ENCODE assay signal across 8 cellular contexts in the genomic region with DNA sequence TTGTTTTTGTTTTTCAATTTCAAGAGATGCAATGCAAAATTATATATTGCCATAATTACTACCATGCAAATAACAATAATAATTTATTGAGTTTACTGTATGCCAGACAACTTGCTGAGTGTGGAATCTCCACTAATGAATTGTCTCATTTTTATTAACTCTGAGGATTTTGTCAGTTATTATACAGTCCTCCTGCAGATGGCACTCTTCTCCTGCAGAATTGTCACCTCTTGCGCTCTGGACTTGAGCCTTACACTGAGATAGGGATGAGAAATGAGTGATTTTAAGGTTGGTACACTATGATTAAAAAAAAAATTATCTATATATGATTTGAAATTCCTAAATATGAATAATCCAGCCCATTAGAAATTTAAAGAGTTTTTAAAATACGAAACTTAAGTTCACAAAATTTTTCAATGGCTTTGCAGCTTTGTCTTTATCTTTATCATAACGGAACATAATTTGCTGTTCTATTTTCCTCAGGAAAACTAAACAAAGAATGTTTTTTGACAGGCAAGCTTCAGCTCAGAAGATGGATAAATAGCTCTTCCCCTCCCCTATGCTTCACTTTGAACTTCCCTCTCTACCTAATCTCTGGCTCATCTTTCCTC. TPM values are rescaled to one million over a fixed set of nuclear protein-coding genes. Genes with fewer than 3 reads are reported as not detected.
DNase-seq lines count a peak whose midpoint lies in the region; ATAC-seq, FAIRE-seq and TF ChIP-seq lines count a peak whose summit lies in the region.

No MANE protein-coding gene starts in this region.

- FAIRE-seq in GM18507 (lab: Jason Lieb, UNC): peak; percentile 89

- H3K9me3 ChIP-seq in gastroesophageal sphincter: no peaks in the 10 kb centered on the region
- no peaks in the 10 kb centered on the region for H3K9me3 ChIP-seq in prostate gland

- H3K9me3 Mint-ChIP-seq in CD14-positive monocyte: no peaks in the 10 kb centered on the region
- no peaks in the 10 kb centered on the region for H3K9me3 Mint-ChIP-seq in activated T-cell treated with anti-CD3 and anti-CD28 coated beads, Interleukin-2, amount 50 U/mL, for 4 hours

- H3K4me1 Mint-ChIP-seq in CD14-positive monocyte: peaks cover 1% of the 10 kb centered on the region
- H3K4me1 Mint-ChIP-seq in activated T-cell treated with anti-CD3 and anti-CD28 coated beads, Interleukin-2, amount 50 U/mL, for 4 hours (ENCODE audit: low read depth): no peaks in the 10 kb centered on the region

- H3K27ac ChIP-seq in gastroesophageal sphincter: peak overlapping the region in 2 of 4 donors; percentile 7 to 67
- H3K27ac ChIP-seq in prostate gland: no peak overlapping the region

- H3K36me3 Mint-ChIP-seq in CD14-positive monocyte: no peaks in the 10 kb centered on the region
- no peaks in the 10 kb centered on the region for H3K36me3 Mint-ChIP-seq in activated T-cell treated with anti-CD3 and anti-CD28 coated beads, Interleukin-2, amount 50 U/mL, for 4 hours (ENCODE audit: insufficient read depth)

- DNase-seq in CD14-positive monocyte (ENCODE audit: low spot score): no peak
- no peak for DNase-seq in GM18507 (ENCODE audit: extremely low spot score, insufficient read length, low read depth)
- peak; percentile 0 for DNase-seq in NCI-H2107 (lab: John Stamatoyannopoulos, UW)
- peak; percentile 15 for DNase-seq in activated T-cell treated with anti-CD3 and anti-CD28 coated beads, Interleukin-2, amount 50 U/mL, for 4 hours
- peak; percentile 35 for DNase-seq in prostate gland (ENCODE audit: low spot score)

- TF ChIP-seq POLR2A in gastroesophageal sphincter (IDR thresholded peaks at IDR 0.05) (no peak), prostate gland (IDR thresholded peaks at IDR 0.05) (no peak)

- H3K4me3 Mint-ChIP-seq in CD14-positive monocyte: no peak overlapping the region
- no peak overlapping the region for H3K4me3 Mint-ChIP-seq in activated T-cell treated with anti-CD3 and anti-CD28 coated beads, Interleukin-2, amount 50 U/mL, for 4 hours

- H3K27me3 Mint-ChIP-seq in CD14-positive monocyte (ENCODE audit: low read depth in 3 of 3): peaks cover under 1 to 5% (median 3%) of the 10 kb centered on the region in 3 donors
- H3K27me3 Mint-ChIP-seq in activated T-cell treated with anti-CD3 and anti-CD28 coated beads, Interleukin-2, amount 50 U/mL, for 4 hours (ENCODE audit: low read depth): peaks cover 17% of the 10 kb centered on the region

- H3K27me3 ChIP-seq in gastroesophageal sphincter (no peaks in the 10 kb centered on the region), prostate gland (replicated peaks; ENCODE audit: insufficient read depth) (no peaks in the 10 kb centered on the region)

- peaks cover 0 to 23% (median 0%) of the 10 kb centered on the region in 3 donors for H3K4me1 ChIP-seq in gastroesophageal sphincter
- H3K4me1 ChIP-seq in prostate gland (replicated peaks): peaks cover 7% of the 10 kb centered on the region

- H3K27ac Mint-ChIP-seq in CD14-positive monocyte: no peak overlapping the region

- ATAC-seq in HG02970 (IDR thresholded peaks at IDR 0.05; ENCODE audit: low FRiP score, unreplicated experiment) (peak; percentile 77), gastroesophageal sphincter (peak; percentile 70), GM21786 (IDR thresholded peaks at IDR 0.05; ENCODE audit: unreplicated experiment) (no peak)
- ATAC-seq in activated T-cell treated with anti-CD3 and anti-CD28 coated beads, Interleukin-2, amount 50 U/mL, for 4 hours: peak in 1 of 2 donors; percentile 30

- TF ChIP-seq CTCF in CD14-positive monocyte (IDR thresholded peaks at IDR 0.05) (peak; percentile 78), gastroesophageal sphincter (IDR thresholded peaks at IDR 0.05) (peak; percentile 69 to 91 (median 79)), prostate gland (IDR thresholded peaks at IDR 0.05) (peak in 3 of 4 experiments; percentile 61 to 73 (median 73))

- H3K36me3 ChIP-seq in gastroesophageal sphincter (no peaks in the 10 kb centered on the region), prostate gland (no peaks in the 10 kb centered on the region)

- intact Hi-C loops in CD14-positive monocyte (cut with micrococcal nuclease) (no loop called here), prostate gland (cut with DNase I) (loop anchor here (2.0 to 10.0 kb wide), 5 partner anchors 93 to 1263 kb away; partner anchors contain the start of gene ANTXR2)

- H3K4me3 ChIP-seq in gastroesophageal sphincter: no peak overlapping the region
- H3K4me3 ChIP-seq in prostate gland: no peak overlapping the region

- WGBS in gastroesophageal sphincter (ENCODE audit: low coverage in 1 of 2), 2 donors: 51 to 63% methylated on average over 3 of the region's 3 CpGs
- WGBS in prostate gland: 56% methylated on average over 3 of the region's 3 CpGs

- TF ChIP-seq EP300 in gastroesophageal sphincter (IDR thresholded peaks at IDR 0.05): no peak

RNA-seq across cellular contexts. Expression of gene PAQR3, which starts 12.7 kb away (rescaled TPM):
- polyA plus RNA-seq in CD14-positive monocyte: 1 to 10 TPM; 5.2 to 5.6 TPM
- 10 to 100 TPM; 10.1 to 12.9 (median 10.2) TPM for total RNA-seq in activated T-cell treated with anti-CD3 and anti-CD28 coated beads, Interleukin-2, amount 50 U/mL, for 4 hours
- total RNA-seq in gastroesophageal sphincter (10 to 100 TPM; 22.8 to 76.0 (median 48.0) TPM), prostate gland (10 to 100 TPM in 1 of 2 donors, 1 to 10 TPM in 1; 6.9 to 31.0 TPM)

Comparison
In these comparisons a context has a peak if more than half of its experiments do, and no peak if none do; other contexts are left out.
1. DNase-seq: peak in NCI-H2107 (single experiment), activated T-cell treated with anti-CD3 and anti-CD28 coated beads, Interleukin-2, amount 50 U/mL, for 4 hours (single experiment) and prostate gland (single experiment); none in CD14-positive monocyte (single experiment) and GM18507 (single experiment).
2. Peak in every context shown above with its lines, with median percentiles within 50 percentile points of each other: CTCF ChIP-seq.